Comparison of ENCODE assay signal across 1 cellular context in the genomic region with DNA sequence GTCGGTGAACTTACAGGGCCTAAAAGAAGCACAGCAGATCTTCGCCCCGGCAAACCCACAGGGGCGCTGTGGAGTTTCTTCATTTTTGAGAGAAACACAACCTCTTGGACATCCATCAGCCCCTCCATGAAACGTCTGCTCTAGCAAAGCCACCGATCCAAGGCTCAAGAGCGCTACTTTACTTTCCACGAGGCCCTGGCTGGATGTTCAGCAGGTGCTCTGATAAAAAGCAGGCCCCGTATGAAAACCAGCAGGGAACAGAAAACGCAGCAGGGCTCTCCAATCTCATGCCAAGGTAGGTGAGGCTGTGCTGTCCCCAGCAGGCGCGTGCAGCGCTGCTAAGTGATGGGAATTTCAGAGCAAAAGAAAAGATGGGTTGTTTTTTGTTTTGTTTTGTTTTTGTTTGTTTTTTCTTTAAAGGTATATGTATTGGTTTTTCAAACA.
TF ChIP-seq lines count a peak whose summit lies in the region.

No MANE protein-coding gene starts in this region.

TF ChIP-seq in SK-N-SH, 30 proteins besides CTCF, POLR2A, EP300 and RAD21 (continued from another document):
- no peak for TF ChIP-seq PBX3 (IDR thresholded peaks at IDR 0.05)
- no peak for TF ChIP-seq POLR2AphosphoS5 (IDR thresholded peaks at IDR 0.05; ENCODE audit: low read depth, low read length)
